31 cellular contexts compared by ENCODE assay signal in genomic region chr3:187833375-187833774, GRCh38.
"Had no signal": no experiment of that assay in that cellular context is flagged by ENCODE, and none has a peak within 500 bp of the region (broad histone marks: within the 10 kb centered on the region; RNA-seq: fewer than 3 reads in every experiment).

No MANE protein-coding gene starts in this region.

- H3K4me3 ChIP-seq: coronary artery, dorsolateral prefrontal cortex had no signal

- FAIRE-seq: astrocyte, bronchial epithelial cell, frontal cortex had no signal

- H3K27me3 ChIP-seq: brain microvascular endothelial cell had no signal

- H3K27ac Mint-ChIP-seq: activated B cell treated with CpG ODN at 0.5 μM for 24 hours; activated CD4-positive, alpha-beta memory T cell treated with anti-CD3 and anti-CD28 coated beads, Interleukin-2, amount 10 ng/mL, durations not matched to agents 7 days and 5 days; activated CD4-positive, alpha-beta T cell treated with anti-CD3 and anti-CD28 coated beads, Interleukin-2, amount 10 ng/mL, durations not matched to agents 7 days and 5 days; dendritic cell treated with granulocyte-macrophage colony-stimulating factor and Interleukin-4, amounts not matched to agents 40 ng/mL and 50 ng/mL, for 4 days; endodermal cell; T-helper 17 cell; T-helper 2 cell treated with Interferon-gamma antibody and Interleukin-4, amounts not matched to agents 5 μg/mL and 100 μg/mL, for 36 hours had no signal

- H3K27ac ChIP-seq: brain microvascular endothelial cell, coronary artery, dorsolateral prefrontal cortex, WERI-Rb-1 had no signal

- ATAC-seq: esophagus mucosa, T-helper 17 cell had no signal

- H3K27me3 Mint-ChIP-seq: activated CD4-positive, alpha-beta memory T cell treated with anti-CD3 and anti-CD28 coated beads, Interleukin-2, amount 10 ng/mL, durations not matched to agents 7 days and 5 days; activated CD4-positive, alpha-beta T cell treated with anti-CD3 and anti-CD28 coated beads, Interleukin-2, amount 10 ng/mL, durations not matched to agents 7 days and 5 days; central memory CD8-positive, alpha-beta T cell; T-helper 17 cell had no signal

- H3K36me3 ChIP-seq: brain microvascular endothelial cell, WERI-Rb-1 had no signal

- H3K4me3 Mint-ChIP-seq: activated B cell treated with CpG ODN at 0.5 μM for 24 hours; activated CD4-positive, alpha-beta memory T cell treated with anti-CD3 and anti-CD28 coated beads, Interleukin-2, amount 10 ng/mL, durations not matched to agents 7 days and 5 days; activated CD4-positive, alpha-beta T cell treated with anti-CD3 and anti-CD28 coated beads, Interleukin-2, amount 10 ng/mL, durations not matched to agents 7 days and 5 days; activated T-cell treated with anti-CD3 and anti-CD28 coated beads, Interleukin-2, amount 50 U/mL, for 4 hours; central memory CD8-positive, alpha-beta T cell; dendritic cell treated with granulocyte-macrophage colony-stimulating factor and Interleukin-4, amounts not matched to agents 40 ng/mL and 50 ng/mL, for 4 days; endodermal cell; T-helper 17 cell; T-helper 2 cell treated with Interferon-gamma antibody and Interleukin-4, amounts not matched to agents 5 μg/mL and 100 μg/mL, for 36 hours had no signal

- DNase-seq: activated B cell treated with CpG ODN at 0.5 μM for 24 hours; activated CD4-positive, alpha-beta memory T cell treated with anti-CD3 and anti-CD28 coated beads, Interleukin-2, amount 10 ng/mL, durations not matched to agents 7 days and 5 days; activated CD4-positive, alpha-beta T cell treated with anti-CD3 and anti-CD28 coated beads for 4 hours; activated CD4-positive, alpha-beta T cell treated with anti-CD3 and anti-CD28 coated beads, Interleukin-2, amount 10 ng/mL, durations not matched to agents 7 days and 5 days; activated CD4-positive, alpha-beta T cell treated with anti-CD3 and anti-CD28 coated beads, Interleukin-2, amount 50 U/mL, for 4 hours; activated CD8-positive, alpha-beta memory T cell treated with anti-CD3 and anti-CD28 coated beads, Interleukin-2, amount 50 U/mL, for 48 hours; activated gamma-delta T cell; activated naive CD4-positive, alpha-beta T cell treated with anti-CD3 and anti-CD28 coated beads, Interleukin-2, amount 50 U/mL, for 16 hours; activated naive CD4-positive, alpha-beta T cell treated with Interleukin-2 at 50 U/mL for 16 hours; activated T-cell treated with anti-CD3 and anti-CD28 coated beads for 4 hours; activated T-cell treated with anti-CD3 and anti-CD28 coated beads, Interleukin-2, amount 50 U/mL, for 4 hours; amniotic stem cell; anterior cingulate cortex; brain microvascular endothelial cell; dorsolateral prefrontal cortex; effector memory CD4-positive, alpha-beta T cell; foreskin fibroblast; head of caudate nucleus; T-helper 1 cell; T-helper 17 cell; T1000; WERI-Rb-1 had no signal
